In genomic region chr9:93096811-93097382, GRCh38 we compare ENCODE assay signal across 1 cellular context.
TF ChIP-seq lines count a peak whose summit lies in the region.

No MANE protein-coding gene starts in this region.

TF ChIP-seq in IMR-90, 13 proteins besides CTCF, POLR2A, EP300 and RAD21 (continued from another document):
- TF ChIP-seq BHLHE40 (IDR thresholded peaks at IDR 0.05; ENCODE audit: low read depth, low read length) (no peak), ELK1 (IDR thresholded peaks at IDR 0.05; ENCODE audit: borderline replicate concordance, low read depth, low read length) (no peak)
